Comparison of ENCODE assay signal across 20 cellular contexts in the genomic region with DNA sequence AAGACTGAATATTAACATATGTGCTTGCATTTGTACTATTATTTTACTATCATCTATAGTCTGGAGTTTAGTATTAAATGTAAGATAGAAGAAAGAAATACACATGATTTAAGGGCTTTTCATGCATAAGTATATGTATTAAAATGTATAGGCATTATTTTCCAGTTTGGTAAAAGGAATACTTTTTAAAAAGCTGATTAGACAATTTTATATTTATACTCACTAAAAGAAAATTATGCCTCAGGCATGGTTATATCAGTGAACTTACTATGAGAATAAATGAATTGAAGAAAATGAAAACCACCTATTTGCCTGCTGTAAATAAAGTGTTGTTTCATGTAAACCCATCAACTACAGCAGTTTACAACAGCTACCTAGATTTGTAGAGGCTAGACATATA.
DNase-seq lines count a peak whose midpoint lies in the region; ATAC-seq, FAIRE-seq and TF ChIP-seq lines count a peak whose summit lies in the region.
"Had no signal": no experiment of that assay in that cellular context is flagged by ENCODE, and none has a peak within 500 bp of the region (broad histone marks: within the 10 kb centered on the region; RNA-seq: fewer than 3 reads in every experiment).

No MANE protein-coding gene starts in this region.

- ATAC-seq in A549: no peak
- ATAC-seq in IMR-90 (ENCODE audit: low read depth): no peak
- ATAC-seq in GM18873 (IDR thresholded peaks at IDR 0.05; ENCODE audit: low FRiP score, unreplicated experiment): no peak
- ATAC-seq: CD8-positive, alpha-beta T cell; GM12878; GM23338 had no signal

- no peak for DNase-seq in A549 (ENCODE audit: low read depth in 1 of 2, low spot score in 1 of 2)
- no peak for DNase-seq in IMR-90
- peak; percentile 16 for DNase-seq in SK-N-MC (ENCODE audit: low read depth, low spot score)
- DNase-seq in COLO668 (lab: John Stamatoyannopoulos, UW; ENCODE audit: unreplicated experiment): no peak
- DNase-seq in GM19240 (ENCODE audit: insufficient read length, low spot score): no peak
- DNase-seq: 8988T; CD4-positive, CD25-positive, alpha-beta regulatory T cell; CD8-positive, alpha-beta T cell; DMS 273 treated with DMSO at 0.1 percent for 48 hours; DMS79; EL; GDM1; H9; HFFc6 had no signal

- H2BK5ac ChIP-seq in IMR-90 (ENCODE audit: low read depth, low read length, poor library complexity, severe bottlenecking): no peak overlapping the region

- no peaks in the 10 kb centered on the region for H3K27me3 ChIP-seq in IMR-90 (ENCODE audit: control insufficient read depth, insufficient read depth, low read length)
- H3K27me3 ChIP-seq: BLaER1 had no signal

- no peak overlapping the region for H3K4ac ChIP-seq in IMR-90 (ENCODE audit: low read depth, low read length)

- no peak overlapping the region for H4K5ac ChIP-seq in IMR-90 (ENCODE audit: low read depth, low read length)

- H4K91ac ChIP-seq in IMR-90 (ENCODE audit: insufficient read depth, low read depth, low read length): no peak overlapping the region

- no peak overlapping the region for H2BK20ac ChIP-seq in IMR-90 (ENCODE audit: low read depth, low read length)

- no peak for FAIRE-seq in A549 (lab: Jason Lieb, UNC)
- FAIRE-seq: D721Med, GM12878 had no signal

- no peak overlapping the region for H3K4me2 ChIP-seq in A549
- no peak overlapping the region for H3K4me2 ChIP-seq in IMR-90 (ENCODE audit: low read depth, low read length)
- H3K4me2 ChIP-seq: BLaER1, GM23338 had no signal

- H2AK5ac ChIP-seq in IMR-90 (ENCODE audit: low read depth, low read length): no peak overlapping the region

- H4K8ac ChIP-seq in IMR-90 (ENCODE audit: low read depth in 2 of 2, low read length in 2 of 2): no peak overlapping the region

- CTCF ChIA-PET in A549 (lab: Yijun Ruan, JAX): no interaction called here
- CTCF ChIA-PET in IMR-90 (lab: Yijun Ruan, JAX): no interaction called here

- no peak overlapping the region for H2AK9ac ChIP-seq in IMR-90 (replicated peaks; ENCODE audit: low read depth, low read length, poor library complexity)

- H3K18ac ChIP-seq in IMR-90 (ENCODE audit: low read depth, low read length): no peak overlapping the region

- H3K27ac ChIP-seq in A549: no peak overlapping the region
- no peak overlapping the region for H3K27ac ChIP-seq in IMR-90 (ENCODE audit: insufficient read depth, low read length)
- peak overlapping the region; percentile 58; the same call in 1 of the 2 replicates for H3K27ac ChIP-seq in SK-N-MC
- H3K27ac ChIP-seq: BLaER1, C4-2B had no signal

- H3K9me3 ChIP-seq in A549: no peaks in the 10 kb centered on the region
- no peaks in the 10 kb centered on the region for H3K9me3 ChIP-seq in IMR-90 (ENCODE audit: control insufficient read depth, insufficient read depth, low read length)
- H3K9me3 ChIP-seq in SK-N-MC (ENCODE audit: low read depth, low read length): no peaks in the 10 kb centered on the region
- H3K9me3 ChIP-seq: BLaER1 had no signal

- H3K14ac ChIP-seq in IMR-90 (replicated peaks; ENCODE audit: low read depth, low read length): no peak overlapping the region

- H3K23ac ChIP-seq in IMR-90 (ENCODE audit: low read depth, low read length): no peak overlapping the region

- H2BK15ac ChIP-seq in IMR-90 (ENCODE audit: low read depth, low read length): no peak overlapping the region

- no peaks in the 10 kb centered on the region for H3K79me1 ChIP-seq in IMR-90 (ENCODE audit: low read depth in 1 of 2, low read length in 2 of 2)

- TF ChIP-seq CTCF in A549 (IDR thresholded peaks at IDR 0.05) (no peak), IMR-90 (conservative IDR thresholded peaks at IDR 0.05; ENCODE audit: low read depth, low read length) (no peak)

- TF ChIP-seq RAD21 in A549 (conservative IDR thresholded peaks at IDR 0.05 in 1 of 2, IDR thresholded peaks at IDR 0.05 in 1 of 2) (no peak), IMR-90 (IDR thresholded peaks at IDR 0.05; ENCODE audit: low read length) (no peak)

- H3K9me1 ChIP-seq in IMR-90 (ENCODE audit: insufficient read depth, low read length): no peaks in the 10 kb centered on the region

- BruUV-seq in IMR-90 (replicated peaks; lab: Mats Ljungman, UMichigan): no TSS peak

- H3K9ac ChIP-seq in IMR-90 (ENCODE audit: low read depth, low read length): no peak overlapping the region
- no peak overlapping the region for H3K9ac ChIP-seq in SK-N-MC (ENCODE audit: insufficient read length)
- H3K9ac ChIP-seq: BLaER1 had no signal

- no peaks in the 10 kb centered on the region for H4K20me1 ChIP-seq in IMR-90 (ENCODE audit: insufficient read depth, low read length)
- H4K20me1 ChIP-seq: BLaER1 had no signal

- H2AFZ ChIP-seq in IMR-90 (replicated peaks; ENCODE audit: low read length, poor library complexity): no peak overlapping the region
- H2AFZ ChIP-seq: GM23338 had no signal

- no peak overlapping the region for H3K56ac ChIP-seq in IMR-90 (ENCODE audit: extremely low read depth, insufficient read depth, low read length)

- intact Hi-C loops in IMR-90 (cut with micrococcal nuclease): no loop called here

- H3K4me1 ChIP-seq in A549: peaks cover 8% of the 10 kb centered on the region; the same call in 1 of the 3 replicates
- peaks cover 2% of the 10 kb centered on the region; the same call in 1 of the 2 replicates for H3K4me1 ChIP-seq in IMR-90 (ENCODE audit: control insufficient read depth, insufficient read depth, low read length)
- H3K4me1 ChIP-seq: BLaER1 had no signal

- POLR2A ChIA-PET in A549 (lab: Yijun Ruan, JAX) (no interaction called here), IMR-90 (lab: Charles Lee; ENCODE audit: unreplicated experiment) (no interaction called here)

- H3K4me3 ChIP-seq in A549 (no peak overlapping the region), IMR-90 (ENCODE audit: insufficient read depth, low read depth, low read length) (no peak overlapping the region), SK-N-MC (0 out of 2 replicates have a peak overlapping the region, but pooled peaks have one; percentile 31)
- H3K4me3 ChIP-seq: BLaER1, GM12878, GM23338 had no signal

- dilution Hi-C loops in IMR-90 (cut with HindIII; ENCODE audit: low sequenced_read_pairs, unreplicated experiment): no loop called here

- TF ChIP-seq POLR2A in A549 (IDR thresholded peaks at IDR 0.05; ENCODE audit: low read length) (no peak), IMR-90 (IDR thresholded peaks at IDR 0.05; ENCODE audit: low read depth, low read length) (no peak)

- no peaks in the 10 kb centered on the region for H3K36me3 ChIP-seq in IMR-90 (ENCODE audit: control insufficient read depth, insufficient read depth, low read length)
- H3K36me3 ChIP-seq in SK-N-MC (ENCODE audit: insufficient read depth, low read length): no peaks in the 10 kb centered on the region
- H3K36me3 ChIP-seq: BLaER1 had no signal

- no peak for TF ChIP-seq EP300 in A549 (IDR thresholded peaks at IDR 0.05)

- in situ Hi-C loops in IMR-90 (cut with MboI; ENCODE audit: low sequenced_read_pairs): no loop called here

- no peak overlapping the region for H2BK120ac ChIP-seq in IMR-90 (ENCODE audit: low read depth, low read length)

TF ChIP-seq in A549, 52 proteins besides CTCF, POLR2A, EP300 and RAD21:
- TF ChIP-seq MAFK (IDR thresholded peaks at IDR 0.05; ENCODE audit: partially characterized antibody) (peak; percentile 76), E2F6 (IDR thresholded peaks at IDR 0.05; ENCODE audit: borderline replicate concordance, low read depth) (no peak)

TF ChIP-seq in IMR-90, 13 proteins besides CTCF, POLR2A, EP300 and RAD21:
- TF ChIP-seq, protein P1, sequence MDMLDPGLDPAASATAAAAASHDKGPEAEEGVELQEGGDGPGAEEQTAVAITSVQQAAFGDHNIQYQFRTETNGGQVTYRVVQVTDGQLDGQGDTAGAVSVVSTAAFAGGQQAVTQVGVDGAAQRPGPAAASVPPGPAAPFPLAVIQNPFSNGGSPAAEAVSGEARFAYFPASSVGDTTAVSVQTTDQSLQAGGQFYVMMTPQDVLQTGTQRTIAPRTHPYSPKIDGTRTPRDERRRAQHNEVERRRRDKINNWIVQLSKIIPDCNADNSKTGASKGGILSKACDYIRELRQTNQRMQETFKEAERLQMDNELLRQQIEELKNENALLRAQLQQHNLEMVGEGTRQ (IDR thresholded peaks at IDR 0.05; ENCODE audit: low read depth, low read length): no peak
- no peak for TF ChIP-seq CEBPB (IDR thresholded peaks at IDR 0.05; ENCODE audit: low read depth, low read length)
- TF ChIP-seq FOS (IDR thresholded peaks at IDR 0.05; ENCODE audit: low read depth, low read length): no peak
- TF ChIP-seq RFX5 (IDR thresholded peaks at IDR 0.05; ENCODE audit: low read depth, low read length): no peak
- TF ChIP-seq MAFK (IDR thresholded peaks at IDR 0.05; ENCODE audit: low read depth, low read length): peak; percentile 75
